1 cellular context compared by ENCODE assay signal in the genomic region with DNA sequence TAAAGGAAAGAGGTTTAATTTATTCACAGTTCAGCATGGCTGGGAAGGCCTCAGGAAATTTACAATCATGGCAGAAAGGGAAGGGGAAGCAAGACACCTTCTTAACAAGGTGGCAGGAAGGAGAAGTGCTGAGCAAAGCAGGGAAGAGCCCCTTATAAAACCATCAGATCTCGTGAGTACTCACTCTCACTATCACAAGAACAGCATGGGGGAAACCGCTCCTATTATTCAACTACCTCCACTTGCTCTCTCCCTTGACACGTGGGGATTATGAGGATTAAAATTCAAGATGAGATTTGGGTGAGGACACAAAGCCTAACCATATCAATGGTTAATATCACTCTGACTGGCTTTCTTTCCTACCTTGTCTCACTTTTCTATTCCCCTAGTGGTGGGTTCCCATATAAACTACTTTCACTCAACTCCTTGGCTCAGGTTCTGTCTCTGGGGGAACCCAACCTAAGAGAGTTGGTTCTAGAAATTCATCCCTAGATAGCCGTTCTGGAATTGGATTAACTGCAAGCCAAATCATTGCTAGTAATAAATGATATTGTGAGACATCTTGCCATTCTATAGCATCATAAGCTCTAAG.
TF ChIP-seq lines count a peak whose summit lies in the region.

No MANE protein-coding gene starts in this region.

TF ChIP-seq in GM23338, 12 proteins besides CTCF, POLR2A, EP300 and RAD21 (continued from another document):
- TF ChIP-seq, protein P1, sequence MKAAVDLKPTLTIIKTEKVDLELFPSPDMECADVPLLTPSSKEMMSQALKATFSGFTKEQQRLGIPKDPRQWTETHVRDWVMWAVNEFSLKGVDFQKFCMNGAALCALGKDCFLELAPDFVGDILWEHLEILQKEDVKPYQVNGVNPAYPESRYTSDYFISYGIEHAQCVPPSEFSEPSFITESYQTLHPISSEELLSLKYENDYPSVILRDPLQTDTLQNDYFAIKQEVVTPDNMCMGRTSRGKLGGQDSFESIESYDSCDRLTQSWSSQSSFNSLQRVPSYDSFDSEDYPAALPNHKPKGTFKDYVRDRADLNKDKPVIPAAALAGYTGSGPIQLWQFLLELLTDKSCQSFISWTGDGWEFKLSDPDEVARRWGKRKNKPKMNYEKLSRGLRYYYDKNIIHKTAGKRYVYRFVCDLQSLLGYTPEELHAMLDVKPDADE (IDR thresholded peaks at IDR 0.05), result no peak
